Comparison of ENCODE assay signal across 20 cellular contexts in genomic region chr6:15630202-15630601, GRCh38. TPM values are rescaled to one million over a fixed set of nuclear protein-coding genes. Genes with fewer than 3 reads are reported as not detected.
DNase-seq lines count a peak whose midpoint lies in the region; ATAC-seq and TF ChIP-seq lines count a peak whose summit lies in the region.
"Had no signal": no experiment of that assay in that cellular context is flagged by ENCODE, and none has a peak within 500 bp of the region (broad histone marks: within the 10 kb centered on the region; RNA-seq: fewer than 3 reads in every experiment).

No MANE protein-coding gene starts in this region.

- no peak overlapping the region for H3K9ac ChIP-seq in liver (ENCODE audit: low read depth in 1 of 2, low read length in 2 of 2)
- H3K9ac ChIP-seq: BLaER1 had no signal

- no peaks in the 10 kb centered on the region for H3K9me3 Mint-ChIP-seq in stimulated activated naive CD8-positive, alpha-beta T cell treated with anti-CD3 and anti-CD28 coated beads, Interleukin-15, Interleukin-2, amounts not matched to agents 100 ng/mL and 50 ng/mL, for 24 hours
- H3K9me3 Mint-ChIP-seq in stimulated activated naive CD8-positive, alpha-beta T cell treated with anti-CD3 and anti-CD28 coated beads, Interleukin-15, amount 100 ng/mL, for 72 hours: no peaks in the 10 kb centered on the region

- CTCF ChIA-PET in HEK293T (lab: Yijun Ruan, JAX): no interaction called here

- H3K27me3 Mint-ChIP-seq in stimulated activated naive CD8-positive, alpha-beta T cell treated with anti-CD3 and anti-CD28 coated beads, Interleukin-15, Interleukin-2, amounts not matched to agents 100 ng/mL and 50 ng/mL, for 24 hours: peaks cover 4% of the 10 kb centered on the region
- H3K27me3 Mint-ChIP-seq in stimulated activated naive CD8-positive, alpha-beta T cell treated with anti-CD3 and anti-CD28 coated beads, Interleukin-15, amount 100 ng/mL, for 72 hours: no peaks in the 10 kb centered on the region
- H3K27me3 Mint-ChIP-seq: CD8-positive, alpha-beta memory T cell had no signal

- no peaks in the 10 kb centered on the region for H3K9me3 ChIP-seq in liver (ENCODE audit: control insufficient read depth in 4 of 4, low read length in 3 of 4)
- no peaks in the 10 kb centered on the region for H3K9me3 ChIP-seq in BE2C
- H3K9me3 ChIP-seq: BLaER1, SJCRH30 had no signal

- POLR2A ChIA-PET in HEK293T (lab: Yijun Ruan, JAX): no interaction called here

- no peak for TF ChIP-seq RAD21 in liver (IDR thresholded peaks at IDR 0.05)

- peaks cover 38% of the 10 kb centered on the region for H3K4me1 Mint-ChIP-seq in stimulated activated naive CD8-positive, alpha-beta T cell treated with anti-CD3 and anti-CD28 coated beads, Interleukin-15, Interleukin-2, amounts not matched to agents 100 ng/mL and 50 ng/mL, for 24 hours (ENCODE audit: low read depth)
- peaks cover 38% of the 10 kb centered on the region for H3K4me1 Mint-ChIP-seq in stimulated activated naive CD8-positive, alpha-beta T cell treated with anti-CD3 and anti-CD28 coated beads, Interleukin-15, amount 100 ng/mL, for 72 hours

- TF ChIP-seq CTCF in liver (IDR thresholded peaks at IDR 0.05; ENCODE audit: low read depth, low read length, missing input control): no peak
- no peak for TF ChIP-seq CTCF in BE2C (IDR thresholded peaks at IDR 0.05; ENCODE audit: low read depth, low read length)

- H3K27me3 ChIP-seq in liver (ENCODE audit: control insufficient read depth in 4 of 4, insufficient read depth in 4 of 4, low read length in 3 of 4) (no peaks in the 10 kb centered on the region), BE2C (no peaks in the 10 kb centered on the region)
- H3K27me3 ChIP-seq: BLaER1, SJCRH30 had no signal

- no peak for ATAC-seq in stimulated activated naive CD8-positive, alpha-beta T cell treated with anti-CD3 and anti-CD28 coated beads, Interleukin-15, amount 100 ng/mL, for 72 hours

- H3K36me3 Mint-ChIP-seq in stimulated activated naive CD8-positive, alpha-beta T cell treated with anti-CD3 and anti-CD28 coated beads, Interleukin-15, Interleukin-2, amounts not matched to agents 100 ng/mL and 50 ng/mL, for 24 hours (ENCODE audit: low read depth): peaks cover 33% of the 10 kb centered on the region

- no peaks in the 10 kb centered on the region for H3K36me3 ChIP-seq in liver (ENCODE audit: control insufficient read depth in 4 of 4, insufficient read depth in 3 of 4, low read depth in 1 of 4, low read length in 3 of 4)
- no peaks in the 10 kb centered on the region for H3K36me3 ChIP-seq in BE2C
- H3K36me3 ChIP-seq: SJCRH30 had no signal

- 33% methylated on average over 1 of the region's 1 CpG for WGBS in liver

- no peak overlapping the region for H3K27ac Mint-ChIP-seq in stimulated activated naive CD8-positive, alpha-beta T cell treated with anti-CD3 and anti-CD28 coated beads, Interleukin-15, Interleukin-2, amounts not matched to agents 100 ng/mL and 50 ng/mL, for 24 hours
- H3K27ac Mint-ChIP-seq in stimulated activated naive CD8-positive, alpha-beta T cell treated with anti-CD3 and anti-CD28 coated beads, Interleukin-15, amount 100 ng/mL, for 72 hours: no peak overlapping the region

- no peak for DNase-seq in stimulated activated naive CD8-positive, alpha-beta T cell treated with anti-CD3 and anti-CD28 coated beads, Interleukin-15, amount 100 ng/mL, for 72 hours
- peak; percentile 37 for DNase-seq in fibroblast of gingiva (ENCODE audit: low read depth)
- DNase-seq in HEK293T (ENCODE audit: extremely low spot score): no peak
- DNase-seq in globus pallidus (ENCODE audit: low spot score): no peak
- no peak for DNase-seq in DMS79 treated with DMSO at 0.1 percent for 48 hours (lab: John Stamatoyannopoulos, UW)
- no peak for DNase-seq in BE2C
- DNase-seq: 8988T; CD8-positive, alpha-beta memory T cell; DMS79; Kasumi-1; MM.1S; NCI-H1417; NCI-H2029; NCI-H2171 treated with DMSO at 0.1 percent for 48 hours; NCI-H446 treated with DMSO at 0.1 percent for 48 hours; PC-9; SJCRH30 had no signal

- H3K4me1 ChIP-seq in liver (ENCODE audit: control insufficient read depth in 4 of 4, insufficient read depth in 4 of 4, low read length in 3 of 4) (peaks cover 2 to 21% (median 16%) of the 10 kb centered on the region in 4 donors), BE2C (peaks cover 2% of the 10 kb centered on the region; the same call in 1 of the 2 replicates)
- H3K4me1 ChIP-seq: BLaER1 had no signal

- no peak overlapping the region for H3K27ac ChIP-seq in liver (ENCODE audit: low read depth in 1 of 2, low read length in 2 of 2)
- H3K27ac ChIP-seq: BLaER1, PC-9, SJCRH30 had no signal

- no peak overlapping the region for H3K4me3 ChIP-seq in liver (ENCODE audit: low read depth in 1 of 3, low read length in 3 of 3)
- H3K4me3 ChIP-seq in BE2C (ENCODE audit: low read depth, low read length): no peak overlapping the region
- H3K4me3 ChIP-seq: BLaER1, PC-9, SJCRH30 had no signal

- peak overlapping the region; percentile 15 for H3K4me3 Mint-ChIP-seq in stimulated activated naive CD8-positive, alpha-beta T cell treated with anti-CD3 and anti-CD28 coated beads, Interleukin-15, Interleukin-2, amounts not matched to agents 100 ng/mL and 50 ng/mL, for 24 hours
- H3K4me3 Mint-ChIP-seq in stimulated activated naive CD8-positive, alpha-beta T cell treated with anti-CD3 and anti-CD28 coated beads, Interleukin-15, amount 100 ng/mL, for 72 hours: no peak overlapping the region
- H3K4me3 Mint-ChIP-seq: CD8-positive, alpha-beta memory T cell had no signal

TF ChIP-seq in liver, 16 proteins besides CTCF, POLR2A, EP300 and RAD21:
- TF ChIP-seq RXRA (IDR thresholded peaks at IDR 0.05) (peak; percentile 43 to 53), ATF3 (IDR thresholded peaks at IDR 0.05) (no peak), SP1 (IDR thresholded peaks at IDR 0.05) (no peak), FOXA2 (IDR thresholded peaks at IDR 0.05) (no peak), FOXA1 (IDR thresholded peaks at IDR 0.05) (no peak), YY1 (IDR thresholded peaks at IDR 0.05) (no peak), GABPA (IDR thresholded peaks at IDR 0.05 in 1 of 2, conservative IDR thresholded peaks at IDR 0.05 in 1 of 2) (no peak), JUND (IDR thresholded peaks at IDR 0.05) (no peak), EGR1 (IDR thresholded peaks at IDR 0.05; ENCODE audit: low read depth in 2 of 2) (no peak), HNF4A (conservative IDR thresholded peaks at IDR 0.05) (peak; percentile 37 to 55), ZBTB33 (IDR thresholded peaks at IDR 0.05) (no peak), HNF4G (IDR thresholded peaks at IDR 0.05) (no peak)

TF ChIP-seq in HEK293T, 16 proteins besides CTCF, POLR2A, EP300 and RAD21:
- TF ChIP-seq HDGF (IDR thresholded peaks at IDR 0.05; ENCODE audit: borderline replicate concordance): no peak

RNA-seq across cellular contexts. Expression of gene DTNBP1, which starts 32.6 kb away (rescaled TPM):
- 1 to 10 TPM; 3.1 to 6.0 TPM for total RNA-seq in liver
- polyA plus RNA-seq in liver: 1 to 10 TPM; 3.7 to 5.0 TPM
- 17.9 TPM for polyA plus RNA-seq in BE2C (2012; ENCODE audit: insufficient read depth, insufficient read length, low read depth)
